ENCODE assay signal across 1 cellular context in genomic region chr12:94588271-94588785, GRCh38.
TF ChIP-seq lines count a peak whose summit lies in the region.

No MANE protein-coding gene starts in this region.

TF ChIP-seq in GM23338, 12 proteins besides CTCF, POLR2A, EP300 and RAD21 (continued from another document):
- TF ChIP-seq, protein P1, sequence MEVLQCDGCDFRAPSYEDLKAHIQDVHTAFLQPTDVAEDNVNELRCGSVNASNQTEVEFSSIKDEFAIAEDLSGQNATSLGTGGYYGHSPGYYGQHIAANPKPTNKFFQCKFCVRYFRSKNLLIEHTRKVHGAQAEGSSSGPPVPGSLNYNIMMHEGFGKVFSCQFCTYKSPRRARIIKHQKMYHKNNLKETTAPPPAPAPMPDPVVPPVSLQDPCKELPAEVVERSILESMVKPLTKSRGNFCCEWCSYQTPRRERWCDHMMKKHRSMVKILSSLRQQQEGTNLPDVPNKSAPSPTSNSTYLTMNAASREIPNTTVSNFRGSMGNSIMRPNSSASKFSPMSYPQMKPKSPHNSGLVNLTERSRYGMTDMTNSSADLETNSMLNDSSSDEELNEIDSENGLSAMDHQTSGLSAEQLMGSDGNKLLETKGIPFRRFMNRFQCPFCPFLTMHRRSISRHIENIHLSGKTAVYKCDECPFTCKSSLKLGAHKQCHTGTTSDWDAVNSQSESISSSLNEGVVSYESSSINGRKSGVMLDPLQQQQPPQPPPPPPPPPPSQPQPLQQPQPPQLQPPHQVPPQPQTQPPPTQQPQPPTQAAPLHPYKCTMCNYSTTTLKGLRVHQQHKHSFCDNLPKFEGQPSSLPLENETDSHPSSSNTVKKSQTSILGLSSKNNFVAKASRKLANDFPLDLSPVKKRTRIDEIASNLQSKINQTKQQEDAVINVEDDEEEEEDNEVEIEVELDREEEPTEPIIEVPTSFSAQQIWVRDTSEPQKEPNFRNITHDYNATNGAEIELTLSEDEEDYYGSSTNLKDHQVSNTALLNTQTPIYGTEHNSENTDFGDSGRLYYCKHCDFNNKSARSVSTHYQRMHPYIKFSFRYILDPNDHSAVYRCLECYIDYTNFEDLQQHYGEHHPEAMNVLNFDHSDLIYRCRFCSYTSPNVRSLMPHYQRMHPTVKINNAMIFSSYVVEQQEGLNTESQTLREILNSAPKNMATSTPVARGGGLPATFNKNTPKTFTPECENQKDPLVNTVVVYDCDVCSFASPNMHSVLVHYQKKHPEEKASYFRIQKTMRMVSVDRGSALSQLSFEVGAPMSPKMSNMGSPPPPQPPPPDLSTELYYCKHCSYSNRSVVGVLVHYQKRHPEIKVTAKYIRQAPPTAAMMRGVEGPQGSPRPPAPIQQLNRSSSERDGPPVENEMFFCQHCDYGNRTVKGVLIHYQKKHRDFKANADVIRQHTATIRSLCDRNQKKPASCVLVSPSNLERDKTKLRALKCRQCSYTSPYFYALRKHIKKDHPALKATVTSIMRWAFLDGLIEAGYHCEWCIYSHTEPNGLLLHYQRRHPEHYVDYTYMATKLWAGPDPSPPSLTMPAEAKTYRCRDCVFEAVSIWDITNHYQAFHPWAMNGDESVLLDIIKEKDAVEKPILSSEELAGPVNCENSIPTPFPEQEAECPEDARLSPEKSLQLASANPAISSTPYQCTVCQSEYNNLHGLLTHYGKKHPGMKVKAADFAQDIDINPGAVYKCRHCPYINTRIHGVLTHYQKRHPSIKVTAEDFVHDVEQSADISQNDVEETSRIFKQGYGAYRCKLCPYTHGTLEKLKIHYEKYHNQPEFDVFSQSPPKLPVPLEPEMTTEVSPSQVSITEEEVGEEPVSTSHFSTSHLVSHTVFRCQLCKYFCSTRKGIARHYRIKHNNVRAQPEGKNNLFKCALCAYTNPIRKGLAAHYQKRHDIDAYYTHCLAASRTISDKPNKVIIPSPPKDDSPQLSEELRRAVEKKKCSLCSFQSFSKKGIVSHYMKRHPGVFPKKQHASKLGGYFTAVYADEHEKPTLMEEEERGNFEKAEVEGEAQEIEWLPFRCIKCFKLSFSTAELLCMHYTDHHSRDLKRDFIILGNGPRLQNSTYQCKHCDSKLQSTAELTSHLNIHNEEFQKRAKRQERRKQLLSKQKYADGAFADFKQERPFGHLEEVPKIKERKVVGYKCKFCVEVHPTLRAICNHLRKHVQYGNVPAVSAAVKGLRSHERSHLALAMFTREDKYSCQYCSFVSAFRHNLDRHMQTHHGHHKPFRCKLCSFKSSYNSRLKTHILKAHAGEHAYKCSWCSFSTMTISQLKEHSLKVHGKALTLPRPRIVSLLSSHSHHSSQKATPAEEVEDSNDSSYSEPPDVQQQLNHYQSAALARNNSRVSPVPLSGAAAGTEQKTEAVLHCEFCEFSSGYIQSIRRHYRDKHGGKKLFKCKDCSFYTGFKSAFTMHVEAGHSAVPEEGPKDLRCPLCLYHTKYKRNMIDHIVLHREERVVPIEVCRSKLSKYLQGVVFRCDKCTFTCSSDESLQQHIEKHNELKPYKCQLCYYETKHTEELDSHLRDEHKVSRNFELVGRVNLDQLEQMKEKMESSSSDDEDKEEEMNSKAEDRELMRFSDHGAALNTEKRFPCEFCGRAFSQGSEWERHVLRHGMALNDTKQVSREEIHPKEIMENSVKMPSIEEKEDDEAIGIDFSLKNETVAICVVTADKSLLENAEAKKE (CRISPR knock-in tag; IDR thresholded peaks at IDR 0.05): no peak
- TF ChIP-seq EZH2phosphoT487 (IDR thresholded peaks at IDR 0.05; ENCODE audit: unreplicated experiment): no peak
- no peak for TF ChIP-seq CREB1 (CRISPR knock-in tag; IDR thresholded peaks at IDR 0.05; ENCODE audit: low read depth)
- no peak for TF ChIP-seq NANOG (IDR thresholded peaks at IDR 0.05; ENCODE audit: borderline replicate concordance)
- no peak for TF ChIP-seq EZH2 (IDR thresholded peaks at IDR 0.05; ENCODE audit: low read depth, unreplicated experiment)
